Comparison of ENCODE assay signal across 13 cellular contexts in the genomic region with DNA sequence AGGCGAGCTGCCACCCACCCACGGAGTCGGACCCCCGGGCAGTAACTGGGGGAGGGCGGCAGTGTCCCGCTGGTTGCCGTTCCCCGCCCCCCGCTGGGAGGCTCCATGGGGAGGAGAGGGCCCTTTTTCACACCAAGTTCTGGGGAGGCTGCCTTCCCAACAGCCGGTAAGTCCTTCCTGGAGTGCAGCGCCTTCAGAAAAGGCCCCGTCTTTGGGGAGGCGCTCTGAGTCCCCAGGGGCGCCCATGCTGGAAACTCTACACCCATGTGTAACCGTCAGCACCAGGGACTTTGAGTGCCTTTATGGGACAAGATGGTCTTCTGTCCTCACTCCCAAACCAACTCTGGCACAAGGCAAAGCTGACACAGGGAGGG. TPM values are rescaled to one million over a fixed set of nuclear protein-coding genes. Genes with fewer than 3 reads are reported as not detected.
DNase-seq lines count a peak whose midpoint lies in the region; ATAC-seq, FAIRE-seq and TF ChIP-seq lines count a peak whose summit lies in the region.
"Had no signal": no experiment of that assay in that cellular context is flagged by ENCODE, and none has a peak within 500 bp of the region (broad histone marks: within the 10 kb centered on the region; RNA-seq: fewer than 3 reads in every experiment).

No MANE protein-coding gene starts in this region.

- H3K4me3 ChIP-seq in A549 = peak overlapping the region; percentile 67
- H3K4me3 ChIP-seq in HUES6 (ENCODE audit: low read depth, low read length) = peak overlapping the region; percentile 42

- no peaks in the 10 kb centered on the region for H3K36me3 ChIP-seq in HUES6 (ENCODE audit: control insufficient read depth, insufficient read depth, low read length)

- POLR2A ChIA-PET in A549 (lab: Yijun Ruan, JAX) = interaction anchor here (6.5 kb wide), 1 partner anchor 13 kb away, joined by 29 read pairs; a partner anchor contains a TSS

- peaks cover 67% of the 10 kb centered on the region for H3K27me3 Mint-ChIP-seq in nephron (ENCODE audit: low read depth)

- DNase-seq in A549 (ENCODE audit: low read depth in 1 of 2, low spot score in 1 of 2) (no peak), ecto neural progenitor cell (ENCODE audit: low spot score) (peak; percentile 54), NCI-H526 (lab: John Stamatoyannopoulos, UW) (no peak), nucleus accumbens (lab: John Stamatoyannopoulos, UW) (no peak), HTR-8/SVneo (ENCODE audit: insufficient read length, low spot score) (no peak), AML-193 (lab: John Stamatoyannopoulos, UW) (no peak)
- DNase-seq: activated CD4-positive, CD25-positive, alpha-beta regulatory T cell treated with anti-CD3 and anti-CD28 coated beads, Interleukin-2, amount 50 U/mL, for 72 hours; COR-L47; natural killer cell; NCI-H1105 had no signal

- no peak for TF ChIP-seq RAD21 in A549 (conservative IDR thresholded peaks at IDR 0.05 in 1 of 2, IDR thresholded peaks at IDR 0.05 in 1 of 2)

- 73% methylated on average over 5 of the region's 15 CpGs for WGBS in A549 (ENCODE audit: missing lambda C conversion rate)

- H3K27me3 ChIP-seq in HUES6 (ENCODE audit: control insufficient read depth, insufficient read depth, low read length) = peaks cover 62% of the 10 kb centered on the region

- H3K4me2 ChIP-seq in A549 = peak overlapping the region; percentile 99

- H3K9me3 ChIP-seq in A549 (no peaks in the 10 kb centered on the region), HUES6 (ENCODE audit: control insufficient read depth, insufficient read depth, low read depth, low read length) (no peaks in the 10 kb centered on the region)

- ATAC-seq in A549 = peak in 1 of 2 experiments; percentile 7; a peak in 2 of 6 replicates

- H3K9me3 Mint-ChIP-seq in nephron = no peaks in the 10 kb centered on the region
- H3K9me3 Mint-ChIP-seq: natural killer cell had no signal

- no peak overlapping the region for H3K9ac ChIP-seq in HUES6 (ENCODE audit: low read length)

- H3K27ac ChIP-seq in A549 (peak overlapping the region; percentile 84 to 96), HUES6 (ENCODE audit: low read depth, low read length) (no peak overlapping the region)

- no peak overlapping the region for H3K27ac Mint-ChIP-seq in nephron
- H3K27ac Mint-ChIP-seq: natural killer cell had no signal

- no peak for TF ChIP-seq POLR2A in A549 (IDR thresholded peaks at IDR 0.05; ENCODE audit: low read length)

- no peaks in the 10 kb centered on the region for H3K36me3 Mint-ChIP-seq in nephron (ENCODE audit: low read depth)
- H3K36me3 Mint-ChIP-seq: natural killer cell had no signal

- CTCF ChIA-PET in A549 (lab: Yijun Ruan, JAX) = interaction anchor here (1.1 to 6.1 kb wide), 4 partner anchors 10 to 70 kb away, joined by 4 to 85 read pairs (median 5); a partner anchor contains a TSS

- peaks cover 11% of the 10 kb centered on the region for H3K4me1 Mint-ChIP-seq in nephron

- H3K4me1 ChIP-seq in A549 = peaks cover 42% of the 10 kb centered on the region
- peaks cover 37% of the 10 kb centered on the region for H3K4me1 ChIP-seq in HUES6 (ENCODE audit: control insufficient read depth, insufficient read depth, low read length)

- no peak for TF ChIP-seq EP300 in A549 (IDR thresholded peaks at IDR 0.05)

- peak overlapping the region in 2 of 3 experiments; percentile 72 to 73 for H3K4me3 Mint-ChIP-seq in nephron
- H3K4me3 Mint-ChIP-seq: natural killer cell had no signal

- TF ChIP-seq CTCF in A549 (IDR thresholded peaks at IDR 0.05) (no peak), nephron (IDR thresholded peaks at IDR 0.05; ENCODE audit: unreplicated experiment in 3 of 3) (no peak)

- FAIRE-seq in A549 (lab: Jason Lieb, UNC) = no peak
- no peak for FAIRE-seq in HTR-8/SVneo (lab: Jason Lieb, UNC)
- FAIRE-seq: frontal cortex had no signal

TF ChIP-seq in A549, 52 proteins besides CTCF, POLR2A, EP300 and RAD21:
- TF ChIP-seq, protein P1, sequence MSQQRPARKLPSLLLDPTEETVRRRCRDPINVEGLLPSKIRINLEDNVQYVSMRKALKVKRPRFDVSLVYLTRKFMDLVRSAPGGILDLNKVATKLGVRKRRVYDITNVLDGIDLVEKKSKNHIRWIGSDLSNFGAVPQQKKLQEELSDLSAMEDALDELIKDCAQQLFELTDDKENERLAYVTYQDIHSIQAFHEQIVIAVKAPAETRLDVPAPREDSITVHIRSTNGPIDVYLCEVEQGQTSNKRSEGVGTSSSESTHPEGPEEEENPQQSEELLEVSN (IDR thresholded peaks at IDR 0.05; ENCODE audit: borderline replicate concordance, low read depth) = no peak
- TF ChIP-seq EHF (CRISPR knock-in tag; IDR thresholded peaks at IDR 0.05) (no peak), ZNF302 (CRISPR knock-in tag; IDR thresholded peaks at IDR 0.05) (no peak), HOXB5 (CRISPR knock-in tag; IDR thresholded peaks at IDR 0.05) (no peak), CBX2 (IDR thresholded peaks at IDR 0.05; ENCODE audit: borderline replicate concordance, low read depth) (no peak), KDM1A (IDR thresholded peaks at IDR 0.05; ENCODE audit: low read depth) (no peak), TP53 (CRISPR knock-in tag; IDR thresholded peaks at IDR 0.05) (no peak), ZC3H11A (IDR thresholded peaks at IDR 0.05) (no peak), RCOR1 (IDR thresholded peaks at IDR 0.05; ENCODE audit: low read depth, low read length) (no peak), FOSB (CRISPR knock-in tag; IDR thresholded peaks at IDR 0.05) (no peak), CHD4 (IDR thresholded peaks at IDR 0.05; ENCODE audit: borderline replicate concordance) (no peak), NR3C1 (IDR thresholded peaks at IDR 0.05) (no peak)
- TF ChIP-seq, protein P2, sequence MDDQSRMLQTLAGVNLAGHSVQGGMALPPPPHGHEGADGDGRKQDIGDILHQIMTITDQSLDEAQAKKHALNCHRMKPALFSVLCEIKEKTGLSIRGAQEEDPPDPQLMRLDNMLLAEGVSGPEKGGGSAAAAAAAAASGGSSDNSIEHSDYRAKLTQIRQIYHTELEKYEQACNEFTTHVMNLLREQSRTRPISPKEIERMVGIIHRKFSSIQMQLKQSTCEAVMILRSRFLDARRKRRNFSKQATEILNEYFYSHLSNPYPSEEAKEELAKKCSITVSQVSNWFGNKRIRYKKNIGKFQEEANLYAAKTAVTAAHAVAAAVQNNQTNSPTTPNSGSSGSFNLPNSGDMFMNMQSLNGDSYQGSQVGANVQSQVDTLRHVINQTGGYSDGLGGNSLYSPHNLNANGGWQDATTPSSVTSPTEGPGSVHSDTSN (IDR thresholded peaks at IDR 0.05) = no peak

RNA-seq across cellular contexts. Expression of a gene that starts 0.4 kb away (rescaled TPM):
- polyA plus RNA-seq in A549 (2011; rRNA removed) (0.13 and 0.19 TPM in 2 replicates), A549 (2017; fragmentation: RNase III; extraction: RNeasy Plus Mini Kit Qiagen cat#74134 plus additional on column Dnase treatment) (0.92 to 1.4 TPM (median 1.3 TPM) in 3 replicates)
- 1.0 and 1.4 TPM in 2 replicates for polyA plus RNA-seq in A549 (2012; cell fraction: cytosol; rRNA removed)
- polyA plus RNA-seq in A549 (2012; cell fraction: nucleus; rRNA removed) = 1.4 and 2.2 TPM in 2 replicates
- 0.15 TPM in 1 of 2 replicates, not detected in the other for polyA minus RNA-seq in A549 (2011; rRNA and poly(A)+ RNA removed)

RNA-seq across cellular contexts. Expression of a gene that starts 13.1 kb away (rescaled TPM):
- 11.2 and 13.3 TPM in 2 replicates for polyA plus RNA-seq in A549 (2011; rRNA removed)
- polyA plus RNA-seq in A549 (2012; cell fraction: cytosol; rRNA removed) = 32.7 and 37.6 TPM in 2 replicates
- polyA plus RNA-seq in A549 (2012; cell fraction: nucleus; rRNA removed) = 84.7 and 87.9 TPM in 2 replicates
- polyA plus RNA-seq in A549 (2017; fragmentation: RNase III; extraction: RNeasy Plus Mini Kit Qiagen cat#74134 plus additional on column Dnase treatment) = 23.3 to 34.7 TPM (median 29.8 TPM) in 3 replicates
- polyA minus RNA-seq in A549 (2011; rRNA and poly(A)+ RNA removed) = 14.4 and 20.1 TPM in 2 replicates

RNA-seq across cellular contexts. Expression of a gene that starts 13.9 kb away (rescaled TPM):
- polyA plus RNA-seq in A549 (2011; rRNA removed) (0.13 and 0.21 TPM in 2 replicates), A549 (2017; fragmentation: RNase III; extraction: RNeasy Plus Mini Kit Qiagen cat#74134 plus additional on column Dnase treatment) (0.49 to 0.69 TPM (median 0.59 TPM) in 3 replicates)
- 0.24 and 0.32 TPM in 2 replicates for polyA plus RNA-seq in A549 (2012; cell fraction: cytosol; rRNA removed)
- 3.0 and 3.8 TPM in 2 replicates for polyA plus RNA-seq in A549 (2012; cell fraction: nucleus; rRNA removed)
- polyA minus RNA-seq in A549 (2011; rRNA and poly(A)+ RNA removed) = 0.83 and 0.87 TPM in 2 replicates

RNA-seq across cellular contexts. Expression of a gene that starts 29.4 kb away (rescaled TPM):
- polyA plus RNA-seq in A549 (2011; rRNA removed) (12.3 and 13.8 TPM in 2 replicates), A549 (2017; fragmentation: RNase III; extraction: RNeasy Plus Mini Kit Qiagen cat#74134 plus additional on column Dnase treatment) (16.1 to 18.8 TPM (median 16.5 TPM) in 3 replicates)
- polyA plus RNA-seq in A549 (2012; cell fraction: cytosol; rRNA removed) = 29.6 and 43.7 TPM in 2 replicates
- 24.2 and 35.7 TPM in 2 replicates for polyA plus RNA-seq in A549 (2012; cell fraction: nucleus; rRNA removed)
- 10.3 and 14.7 TPM in 2 replicates for polyA minus RNA-seq in A549 (2011; rRNA and poly(A)+ RNA removed)

RNA-seq across cellular contexts. Expression of a gene that starts 30.0 kb away (rescaled TPM):
- polyA plus RNA-seq in A549 (2011; rRNA removed) = 0.54 and 0.98 TPM in 2 replicates
- polyA plus RNA-seq in A549 (2012; cell fraction: cytosol; rRNA removed) = 0.44 and 0.76 TPM in 2 replicates
- polyA plus RNA-seq in A549 (2012; cell fraction: nucleus; rRNA removed) = 2.1 and 2.3 TPM in 2 replicates
- 0.83 to 1.5 TPM (median 1.2 TPM) in 3 replicates for polyA plus RNA-seq in A549 (2017; fragmentation: RNase III; extraction: RNeasy Plus Mini Kit Qiagen cat#74134 plus additional on column Dnase treatment)
- 1.2 and 2.0 TPM in 2 replicates for polyA minus RNA-seq in A549 (2011; rRNA and poly(A)+ RNA removed)
